Comparison of ENCODE assay signal across 8 cellular contexts in the genomic region with DNA sequence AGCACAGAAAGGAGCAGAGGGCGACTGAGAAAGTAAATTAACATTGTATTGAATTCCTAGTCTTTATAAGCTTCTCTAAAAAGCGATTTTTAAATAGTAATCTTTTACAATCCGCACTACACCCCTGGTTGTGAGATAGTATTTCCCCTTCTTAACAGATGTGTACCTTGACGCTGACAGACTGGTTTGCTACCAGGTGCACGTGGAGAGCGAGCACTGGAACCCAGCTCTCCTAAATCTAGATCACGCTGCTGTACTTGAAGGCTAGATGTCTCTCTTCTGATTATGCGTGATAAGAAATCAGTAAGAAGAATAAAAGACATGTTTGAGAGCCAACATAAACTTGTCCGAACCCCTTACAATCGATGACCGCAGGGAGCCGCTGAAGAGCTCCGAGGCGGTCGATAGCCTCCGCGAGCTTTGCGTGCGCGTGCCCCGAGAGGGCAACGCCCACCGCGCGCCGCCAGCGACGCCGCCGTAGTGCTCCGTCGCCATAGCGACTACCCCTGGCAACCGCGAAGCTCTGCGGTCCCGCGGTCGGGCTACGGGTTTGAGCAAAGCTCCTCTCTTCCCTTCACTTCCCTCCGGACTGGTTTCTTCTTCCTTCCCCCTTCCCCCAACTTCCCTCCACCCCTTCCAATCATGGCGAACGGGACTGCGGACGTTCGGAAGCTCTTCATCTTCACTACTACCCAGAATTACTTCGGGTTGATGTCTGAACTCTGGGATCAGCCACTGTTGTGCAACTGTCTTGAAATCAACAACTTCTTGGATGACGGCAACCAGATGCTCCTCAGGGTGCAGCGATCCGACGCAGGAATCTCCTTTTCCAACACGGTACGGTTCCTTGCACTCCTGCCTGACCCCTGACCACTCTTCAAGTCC. TPM values are rescaled to one million over a fixed set of nuclear protein-coding genes. Genes with fewer than 3 reads are reported as not detected.
DNase-seq lines count a peak whose midpoint lies in the region; ATAC-seq lines count a peak whose summit lies in the region.

A gene with protein sequence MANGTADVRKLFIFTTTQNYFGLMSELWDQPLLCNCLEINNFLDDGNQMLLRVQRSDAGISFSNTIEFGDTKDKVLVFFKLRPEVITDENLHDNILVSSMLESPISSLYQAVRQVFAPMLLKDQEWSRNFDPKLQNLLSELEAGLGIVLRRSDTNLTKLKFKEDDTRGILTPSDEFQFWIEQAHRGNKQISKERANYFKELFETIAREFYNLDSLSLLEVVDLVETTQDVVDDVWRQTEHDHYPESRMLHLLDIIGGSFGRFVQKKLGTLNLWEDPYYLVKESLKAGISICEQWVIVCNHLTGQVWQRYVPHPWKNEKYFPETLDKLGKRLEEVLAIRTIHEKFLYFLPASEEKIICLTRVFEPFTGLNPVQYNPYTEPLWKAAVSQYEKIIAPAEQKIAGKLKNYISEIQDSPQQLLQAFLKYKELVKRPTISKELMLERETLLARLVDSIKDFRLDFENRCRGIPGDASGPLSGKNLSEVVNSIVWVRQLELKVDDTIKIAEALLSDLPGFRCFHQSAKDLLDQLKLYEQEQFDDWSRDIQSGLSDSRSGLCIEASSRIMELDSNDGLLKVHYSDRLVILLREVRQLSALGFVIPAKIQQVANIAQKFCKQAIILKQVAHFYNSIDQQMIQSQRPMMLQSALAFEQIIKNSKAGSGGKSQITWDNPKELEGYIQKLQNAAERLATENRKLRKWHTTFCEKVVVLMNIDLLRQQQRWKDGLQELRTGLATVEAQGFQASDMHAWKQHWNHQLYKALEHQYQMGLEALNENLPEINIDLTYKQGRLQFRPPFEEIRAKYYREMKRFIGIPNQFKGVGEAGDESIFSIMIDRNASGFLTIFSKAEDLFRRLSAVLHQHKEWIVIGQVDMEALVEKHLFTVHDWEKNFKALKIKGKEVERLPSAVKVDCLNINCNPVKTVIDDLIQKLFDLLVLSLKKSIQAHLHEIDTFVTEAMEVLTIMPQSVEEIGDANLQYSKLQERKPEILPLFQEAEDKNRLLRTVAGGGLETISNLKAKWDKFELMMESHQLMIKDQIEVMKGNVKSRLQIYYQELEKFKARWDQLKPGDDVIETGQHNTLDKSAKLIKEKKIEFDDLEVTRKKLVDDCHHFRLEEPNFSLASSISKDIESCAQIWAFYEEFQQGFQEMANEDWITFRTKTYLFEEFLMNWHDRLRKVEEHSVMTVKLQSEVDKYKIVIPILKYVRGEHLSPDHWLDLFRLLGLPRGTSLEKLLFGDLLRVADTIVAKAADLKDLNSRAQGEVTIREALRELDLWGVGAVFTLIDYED (N-terminal part only) (plus strand): TSS at position 494 of the 885 bp plus-strand sequence. CDS start 149 bp downstream, at position 643.

- peak; percentile 95 for DNase-seq in CD1c-positive myeloid dendritic cell (ENCODE audit: extremely low spot score)
- DNase-seq in NCI-H82 (lab: John Stamatoyannopoulos, UW): peak; percentile 94
- peak; percentile 92 for DNase-seq in activated CD4-positive, alpha-beta memory T cell treated with anti-CD3 and anti-CD28 coated beads, Interleukin-2, amount 10 ng/mL, durations not matched to agents 7 days and 5 days
- DNase-seq in effector CD8-positive, alpha-beta T cell (lab: John Stamatoyannopoulos, UW): peak; percentile 80
- peak; percentile 79 to 83 for DNase-seq in memory B cell (ENCODE audit: low spot score in 2 of 2)
- DNase-seq in stimulated activated CD4-positive, alpha-beta T cell treated with anti-CD3 and anti-CD28 coated beads, TNF-alpha, amount 100 ng/mL, for 48 hours (ENCODE audit: low read depth in 3 of 3): peak; percentile 73 to 79 (median 75)

- H3K27ac Mint-ChIP-seq in activated CD4-positive, alpha-beta memory T cell treated with anti-CD3 and anti-CD28 coated beads, Interleukin-2, amount 10 ng/mL, durations not matched to agents 7 days and 5 days: peak within 1 kb of the TSS; percentile 71
- peak within 1 kb of the TSS; percentile 95 for H3K27ac Mint-ChIP-seq in memory B cell

- peaks cover 14% of the 10 kb centered on the region for H3K4me1 Mint-ChIP-seq in activated CD4-positive, alpha-beta memory T cell treated with anti-CD3 and anti-CD28 coated beads, Interleukin-2, amount 10 ng/mL, durations not matched to agents 7 days and 5 days
- H3K4me1 Mint-ChIP-seq in memory B cell: peaks cover 2% of the 10 kb centered on the region

- no peaks in the 10 kb centered on the region for H3K9me3 Mint-ChIP-seq in activated CD4-positive, alpha-beta memory T cell treated with anti-CD3 and anti-CD28 coated beads, Interleukin-2, amount 10 ng/mL, durations not matched to agents 7 days and 5 days
- no peaks in the 10 kb centered on the region for H3K9me3 Mint-ChIP-seq in memory B cell

- H3K27me3 Mint-ChIP-seq in activated CD4-positive, alpha-beta memory T cell treated with anti-CD3 and anti-CD28 coated beads, Interleukin-2, amount 10 ng/mL, durations not matched to agents 7 days and 5 days: peaks cover 6% of the 10 kb centered on the region
- H3K27me3 Mint-ChIP-seq in memory B cell: peaks cover 1% of the 10 kb centered on the region

- no peaks in the 10 kb centered on the region for H3K36me3 Mint-ChIP-seq in activated CD4-positive, alpha-beta memory T cell treated with anti-CD3 and anti-CD28 coated beads, Interleukin-2, amount 10 ng/mL, durations not matched to agents 7 days and 5 days (ENCODE audit: low read depth)
- no peaks in the 10 kb centered on the region for H3K36me3 Mint-ChIP-seq in memory B cell

- POLR2A ChIA-PET in activated CD4-positive, alpha-beta memory T cell treated with anti-CD3 and anti-CD28 coated beads, Interleukin-2, amount 10 ng/mL, durations not matched to agents 7 days and 5 days (lab: Charles Lee): interaction anchor here (1.1 to 3.8 kb wide), 5 partner anchors 9 to 73 kb away, joined by 3 to 88 read pairs (median 5); a partner anchor contains a TSS

- peak within 1 kb of the TSS; percentile 90 for H3K4me3 Mint-ChIP-seq in activated CD4-positive, alpha-beta memory T cell treated with anti-CD3 and anti-CD28 coated beads, Interleukin-2, amount 10 ng/mL, durations not matched to agents 7 days and 5 days
- H3K4me3 Mint-ChIP-seq in memory B cell: peak within 1 kb of the TSS; percentile 98

- CTCF ChIA-PET in activated CD4-positive, alpha-beta memory T cell treated with anti-CD3 and anti-CD28 coated beads, Interleukin-2, amount 10 ng/mL, durations not matched to agents 7 days and 5 days (lab: Charles Lee): interaction anchor here (0.6 to 2.2 kb wide), 18 partner anchors 9 to 1999 kb away, joined by 3 to 35 read pairs (median 4); a partner anchor contains a TSS

- ATAC-seq in GM19397 (IDR thresholded peaks at IDR 0.05; ENCODE audit: unreplicated experiment) (peak; percentile 100), HG03558 (IDR thresholded peaks at IDR 0.05; ENCODE audit: extremely low read depth, unreplicated experiment) (peak; percentile 100), memory B cell (ENCODE audit: low read depth) (peak; percentile 94)

RNA-seq across cellular contexts. Expression of the gene that starts here (rescaled TPM):
- 1 to 10 TPM; 3.0 to 3.1 TPM for total RNA-seq in activated CD4-positive, alpha-beta memory T cell treated with anti-CD3 and anti-CD28 coated beads, Interleukin-2, amount 10 ng/mL, durations not matched to agents 7 days and 5 days

Comparison
In these comparisons a context has a peak if more than half of its experiments do, and no peak if none do; other contexts are left out.
1. Peak in every context shown above with its lines: DNase-seq and ATAC-seq.